In genomic region chr19:40807147-40808020, GRCh38 we compare ENCODE assay signal across 9 cellular contexts. TPM values are rescaled to one million over a fixed set of nuclear protein-coding genes. Genes with fewer than 3 reads are reported as not detected.
A peak's percentile ranks its signal among the peaks of the same experiment; 100 is the strongest.
DNase-seq lines count a peak whose midpoint lies in the region; ATAC-seq, FAIRE-seq and TF ChIP-seq lines count a peak whose summit lies in the region.
"Had no signal": no experiment of that assay in that cellular context is flagged by ENCODE, and none has a peak within 500 bp of the region (broad histone marks: within the 10 kb centered on the region; RNA-seq: fewer than 3 reads in every experiment).

No MANE protein-coding gene starts in this region.

- in situ Hi-C loops in G401 (cut with HindIII; ENCODE audit: low sequenced_read_pairs): no loop called here

- H3K27me3 ChIP-seq in dorsolateral prefrontal cortex (no peaks in the 10 kb centered on the region), ovary (no peaks in the 10 kb centered on the region)

- TF ChIP-seq POLR2A in ovary (IDR thresholded peaks at IDR 0.05) (no peak), H54 (IDR thresholded peaks at IDR 0.05; ENCODE audit: low read depth, low read length) (no peak)

- H3K9me3 ChIP-seq in ovary: no peaks in the 10 kb centered on the region

- TF ChIP-seq CTCF in dorsolateral prefrontal cortex (IDR thresholded peaks at IDR 0.05 in 54 of 56, conservative IDR thresholded peaks at IDR 0.05 in 2 of 56; ENCODE audit: low read depth in 1 of 56, partially characterized antibody in 56 of 56) (peak in 22 of 56 donors; percentile 0 to 58 (median 24)), ovary (IDR thresholded peaks at IDR 0.05) (no peak)

- H3K36me3 ChIP-seq in ovary: no peaks in the 10 kb centered on the region

- H3K27ac ChIP-seq in dorsolateral prefrontal cortex (peak overlapping the region; percentile 68 to 99 (median 96)), ovary (peak overlapping the region; percentile 27 to 39)

- peak; percentile 43 for DNase-seq in G401 (ENCODE audit: low spot score)
- peak; percentile 26 to 46 for DNase-seq in NCI-H1930 (lab: John Stamatoyannopoulos, UW)
- DNase-seq in dorsolateral prefrontal cortex: no peak
- no peak for DNase-seq in ovary
- DNase-seq in NOMO-1 treated with dmso at 0.1 percent for 144 hours (lab: John Stamatoyannopoulos, UW; ENCODE audit: unreplicated experiment): no peak
- no peak for DNase-seq in retina
- no peak for DNase-seq in H54 (ENCODE audit: insufficient read length, low spot score)

- no peak for ATAC-seq in GM21367 (IDR thresholded peaks at IDR 0.05; ENCODE audit: unreplicated experiment)

- peaks cover 40% of the 10 kb centered on the region for H3K4me1 ChIP-seq in ovary (ENCODE audit: insufficient read depth)

- WGBS in ovary, 3 donors: 61 to 64% (median 63%) methylated on average over 18 of the region's 18 CpGs

- no peak for FAIRE-seq in H54 (lab: Jason Lieb, UNC)

- intact Hi-C loops in dorsolateral prefrontal cortex (cut with DNase I): loop anchor here in 1 of 2 donors (5.0 kb wide), 1 partner anchor 90 kb away; the partner anchor contains the start of genes COQ8B and ITPKC
- intact Hi-C loops in ovary (cut with DNase I): loop anchor here in 3 of 4 donors (5.0 to 10.0 kb wide), 2 partner anchors 93 to 145 kb away; partner anchors contain the start of genes COQ8B (in 2 of the 3) and ITPKC (in 2 of the 3)

- H3K4me3 ChIP-seq in dorsolateral prefrontal cortex (peak overlapping the region in 55 of 59 donors; percentile 3 to 65 (median 40)), ovary (no peak overlapping the region)

- no peak for TF ChIP-seq EP300 in ovary (IDR thresholded peaks at IDR 0.05)

RNA-seq across cellular contexts. Expression of gene EGLN2, which starts 8.4 kb away (rescaled TPM):
- 113 and 117 TPM in 2 replicates for total RNA-seq in G401 (2014; rRNA removed; shearing (Covaris generic))
- 100 to 1,000 TPM in 69 of 120 experiments, 10 to 100 TPM in 51; 73.7 to 138 (median 102) TPM for total RNA-seq in dorsolateral prefrontal cortex
- 100 to 1,000 TPM in 4 of 7 donors, 10 to 100 TPM in 3; 61.5 to 121 (median 102) TPM for total RNA-seq in ovary
- 10 to 100 TPM; 43.6 to 82.7 TPM for polyA plus RNA-seq in ovary

RNA-seq across cellular contexts. Expression of gene RAB4B, which starts 29.3 kb away (rescaled TPM):
- total RNA-seq in G401 (2014; rRNA removed; shearing (Covaris generic)): 8.2 and 20.8 TPM in 2 replicates
- total RNA-seq in dorsolateral prefrontal cortex (100 to 1,000 TPM in 6 of 120 experiments, 10 to 100 TPM in 114; 42.2 to 113 (median 77.4) TPM), ovary (10 to 100 TPM in 6 of 7 donors, 1 to 10 TPM in 1; 9.1 to 32.9 (median 19.3) TPM)
- 10 to 100 TPM in 1 of 2 donors, 1 to 10 TPM in 1; 6.5 to 18.9 TPM for polyA plus RNA-seq in ovary

RNA-seq across cellular contexts. Expression of gene MIA, which starts 32.1 kb away (rescaled TPM):
- total RNA-seq in G401 (2014; rRNA removed; shearing (Covaris generic)): 3.8 TPM in 1 of 2 replicates, not detected in the other
- total RNA-seq in dorsolateral prefrontal cortex: 10 to 100 TPM in 4 of 120 experiments, 1 to 10 TPM in 53, not detected in 63; 1.4 to 14.0 (median 2.9) TPM
- 1 to 10 TPM in 5 of 7 donors, not detected in 2; 1.7 to 3.9 (median 2.6) TPM for total RNA-seq in ovary
- polyA plus RNA-seq in ovary: 1 to 10 TPM in 1 of 2 donors, not detected in 1; 1.9 TPM
- total RNA-seq: myocyte had no signal

RNA-seq across cellular contexts. Expression of gene CYP2A6, which starts 42.9 kb away (rescaled TPM):
- total RNA-seq in G401 (2014; rRNA removed; shearing (Covaris generic)): not detected in 2 replicates
- total RNA-seq in dorsolateral prefrontal cortex (1 to 10 TPM in 5 of 120 experiments, under 1 TPM in 20, not detected in 95; 0.18 to 1.7 (median 0.63) TPM), ovary (1 to 10 TPM in 4 of 7 donors, under 1 TPM in 3; 0.25 to 2.7 (median 1.2) TPM)
- polyA plus RNA-seq in ovary: 1 to 10 TPM; 1.2 to 3.4 TPM
- total RNA-seq: myocyte had no signal

RNA-seq across cellular contexts. Expression of gene SNRPA, which starts 56.4 kb away (rescaled TPM):
- total RNA-seq in G401 (2014; rRNA removed; shearing (Covaris generic)): 134 and 162 TPM in 2 replicates
- total RNA-seq in dorsolateral prefrontal cortex: 10 to 100 TPM; 22.7 to 66.6 (median 39.6) TPM
- 10 to 100 TPM; 48.9 to 80.7 (median 72.4) TPM for total RNA-seq in ovary
- polyA plus RNA-seq in ovary: 10 to 100 TPM; 56.4 to 83.9 TPM

Comparison
In these comparisons a context has a peak if more than half of its experiments do, and no peak if none do; other contexts are left out.
1. DNase-seq: peak in G401 (single experiment) and NCI-H1930 (2 of 2); none in dorsolateral prefrontal cortex (0 of 10), ovary (0 of 5), NOMO-1 treated with dmso at 0.1 percent for 144 hours (single experiment), retina (single experiment) and H54 (single experiment).